Comparison of ENCODE assay signal across 2 cellular contexts in genomic region chr5:39108987-39109386, GRCh38.
TF ChIP-seq lines count a peak whose summit lies in the region.

No MANE protein-coding gene starts in this region.

TF ChIP-seq in IMR-90, 13 proteins besides CTCF, POLR2A, EP300 and RAD21:
- TF ChIP-seq MAFK (IDR thresholded peaks at IDR 0.05; ENCODE audit: low read depth, low read length) (no peak), BHLHE40 (IDR thresholded peaks at IDR 0.05; ENCODE audit: low read depth, low read length) (no peak), FOS (IDR thresholded peaks at IDR 0.05; ENCODE audit: low read depth, low read length) (no peak), USF2 (IDR thresholded peaks at IDR 0.05; ENCODE audit: low read depth, low read length) (no peak), RFX5 (IDR thresholded peaks at IDR 0.05; ENCODE audit: low read depth, low read length) (no peak), RCOR1 (IDR thresholded peaks at IDR 0.05; ENCODE audit: insufficient replicate concordance, low read length) (no peak), MAZ (IDR thresholded peaks at IDR 0.05; ENCODE audit: borderline replicate concordance, low read depth, low read length) (no peak), SMC3 (IDR thresholded peaks at IDR 0.05; ENCODE audit: low read depth, low read length) (no peak), CHD1 (IDR thresholded peaks at IDR 0.05; ENCODE audit: low read depth, low read length) (no peak)

TF ChIP-seq in endothelial cell of umbilical vein, 7 proteins besides CTCF, POLR2A, EP300 and RAD21:
- TF ChIP-seq JUN (IDR thresholded peaks at IDR 0.05; ENCODE audit: borderline replicate concordance, insufficient read depth, insufficient read length, low read depth): no peak
TF ChIP-seq in endothelial cell of umbilical vein: peak in this region for 0.
